10 cellular contexts compared by ENCODE assay signal in genomic region chr17:46157443-46158107, GRCh38. TPM values are rescaled to one million over a fixed set of nuclear protein-coding genes. Genes with fewer than 3 reads are reported as not detected.
DNase-seq lines count a peak whose midpoint lies in the region; ATAC-seq, FAIRE-seq and TF ChIP-seq lines count a peak whose summit lies in the region.
"Had no signal": no experiment of that assay in that cellular context is flagged by ENCODE, and none has a peak within 500 bp of the region (broad histone marks: within the 10 kb centered on the region; RNA-seq: fewer than 3 reads in every experiment).

No MANE protein-coding gene starts in this region.

- peaks cover 41% of the 10 kb centered on the region for H3K4me1 ChIP-seq in OCI-LY1 (ENCODE audit: insufficient read depth, low read length, severe bottlenecking)
- H3K4me1 ChIP-seq in esophagus muscularis mucosa: peaks cover 75 to 97% (median 96%) of the 10 kb centered on the region in 4 donors
- peaks cover 82% of the 10 kb centered on the region for H3K4me1 ChIP-seq in psoas muscle

- H3K27ac ChIP-seq in OCI-LY1 (ENCODE audit: low read depth, low read length, poor library complexity, severe bottlenecking) (peak overlapping the region; percentile 13), esophagus muscularis mucosa (replicated peaks in 1 of 4) (peak overlapping the region; percentile 77 to 83 (median 78)), psoas muscle (peak overlapping the region; percentile 42)

- whole genome bisulfite sequencing in esophagus muscularis mucosa: 35% methylated on average over 3 of the region's 3 CpGs
- 32 to 57% (median 40%) methylated on average over 3 of the region's 3 CpGs for WGBS in psoas muscle, 3 donors

- H3K4me3 ChIP-seq in OCI-LY1 (ENCODE audit: low read depth, low read length, poor library complexity, severe bottlenecking) (no peak overlapping the region), esophagus muscularis mucosa (no peak overlapping the region), psoas muscle (no peak overlapping the region)

- TF ChIP-seq POLR2A in esophagus muscularis mucosa (IDR thresholded peaks at IDR 0.05; ENCODE audit: low read depth): no peak

- TF ChIP-seq CTCF in OCI-LY1 (IDR thresholded peaks at IDR 0.05; ENCODE audit: low read length) (no peak), esophagus muscularis mucosa (IDR thresholded peaks at IDR 0.05) (no peak), psoas muscle (IDR thresholded peaks at IDR 0.05) (no peak)

- peaks cover 99% of the 10 kb centered on the region for H3K79me2 ChIP-seq in OCI-LY1 (ENCODE audit: insufficient read depth, low read length)

- H4K20me1 ChIP-seq in OCI-LY1 (ENCODE audit: insufficient read depth, low read length): no peaks in the 10 kb centered on the region

- no peaks in the 10 kb centered on the region for H3K9me3 ChIP-seq in OCI-LY1 (ENCODE audit: low read length)
- no peaks in the 10 kb centered on the region for H3K9me3 ChIP-seq in esophagus muscularis mucosa
- no peaks in the 10 kb centered on the region for H3K9me3 ChIP-seq in psoas muscle

- H3K9me2 ChIP-seq in OCI-LY1 (ENCODE audit: low read depth, low read length): no peaks in the 10 kb centered on the region

- no peak overlapping the region for H3K4me2 ChIP-seq in OCI-LY1 (ENCODE audit: low read length)

- DNase-seq in EL (peak; percentile 46), esophagus muscularis mucosa (ENCODE audit: extremely low spot score) (no peak), psoas muscle (no peak), HPDE6-E6E7 (ENCODE audit: extremely low spot score) (no peak), GM19239 (ENCODE audit: insufficient read length, low spot score) (no peak)
- DNase-seq in activated effector memory CD4-positive, alpha-beta T cell treated with Interleukin-2 at 50 U/mL for 16 hours: no peak
- DNase-seq: glutamatergic neuron, occipital lobe had no signal

- FAIRE-seq in GM19239 (lab: Jason Lieb, UNC): no peak

- H3K36me3 ChIP-seq in OCI-LY1 (ENCODE audit: insufficient read depth, low read length) (0 out of 2 replicates have a peak, but pooled peaks cover 6% of the 10 kb centered on the region), esophagus muscularis mucosa (no peaks in the 10 kb centered on the region), psoas muscle (ENCODE audit: insufficient read depth in 1 of 2, low read depth in 1 of 2) (no peaks in the 10 kb centered on the region)

- no peaks in the 10 kb centered on the region for H3F3A ChIP-seq in OCI-LY1 (ENCODE audit: insufficient read depth, low read length)

- no peak overlapping the region for H3K9ac ChIP-seq in OCI-LY1 (ENCODE audit: low read length)

- no peaks in the 10 kb centered on the region for H3K27me3 ChIP-seq in OCI-LY1 (ENCODE audit: insufficient read depth, low read length)
- no peaks in the 10 kb centered on the region for H3K27me3 ChIP-seq in esophagus muscularis mucosa
- H3K27me3 ChIP-seq in psoas muscle (ENCODE audit: insufficient read depth in 3 of 3, low read length in 2 of 3): no peaks in the 10 kb centered on the region

- no peak overlapping the region for H2AFZ ChIP-seq in OCI-LY1 (ENCODE audit: low read length)

- ATAC-seq in psoas muscle: no peak
- ATAC-seq in HG03025 (IDR thresholded peaks at IDR 0.05; ENCODE audit: low FRiP score, unreplicated experiment): no peak

- intact Hi-C loops in esophagus muscularis mucosa (cut with DNase I) (no loop called here), psoas muscle (cut with DNase I) (no loop called here)

- TF ChIP-seq EP300 in esophagus muscularis mucosa (IDR thresholded peaks at IDR 0.05): no peak

RNA-seq across cellular contexts. Expression of gene KANSL1, which starts 35.7 kb away (rescaled TPM):
- total RNA-seq in esophagus muscularis mucosa (100 to 1,000 TPM in 1 of 4 donors, 10 to 100 TPM in 3; 55.0 to 124 (median 70.0) TPM), psoas muscle (10 to 100 TPM; 25.8 to 37.5 (median 34.1) TPM)
- polyA plus RNA-seq in psoas muscle: 10 to 100 TPM in 1 of 3 donors, 1 to 10 TPM in 2; 6.9 to 15.3 (median 9.8) TPM

Comparison
In these comparisons a context has a peak if more than half of its experiments do, and no peak if none do; other contexts are left out.
1. H3K27ac ChIP-seq: peak in every context shown above with its lines; median percentile 78 in esophagus muscularis mucosa; 42 in psoas muscle; 13 in OCI-LY1.